ENCODE assay signal across 26 cellular contexts in genomic region chr10:64637939-64638338, GRCh38.
"Had no signal": no experiment of that assay in that cellular context is flagged by ENCODE, and none has a peak within 500 bp of the region (broad histone marks: within the 10 kb centered on the region; RNA-seq: fewer than 3 reads in every experiment).

No MANE protein-coding gene starts in this region.

- H3K9me3 ChIP-seq: heart left ventricle, lower lobe of right lung, pancreas, prostate gland, sigmoid colon, testis, thyroid gland, transverse colon, upper lobe of left lung had no signal

- H3K36me3 ChIP-seq: heart left ventricle, lower lobe of right lung, pancreas, prostate gland, sigmoid colon, thyroid gland, transverse colon, upper lobe of left lung had no signal

- H3K4me3 ChIP-seq: heart left ventricle, lower lobe of right lung, pancreas, prostate gland, sigmoid colon, smooth muscle cell, testis, thyroid gland, transverse colon, upper lobe of left lung had no signal

- FAIRE-seq: islet of Langerhans, pancreas, urothelium cell line had no signal

- DNase-seq: heart left ventricle; hypothalamus; immature natural killer cell; kidney; left ventricle myocardium superior; lower lobe of right lung; mammary epithelial cell; mesenchymal stem cell; naive thymus-derived CD8-positive, alpha-beta T cell; nucleus accumbens; pancreas; posterior cingulate gyrus; retina; right cardiac atrium; sigmoid colon; stimulated activated CD4-positive, alpha-beta T cell treated with anti-CD3 and anti-CD28 coated beads, Interleukin-1b, Interleukin-23, amount 100 ng/mL, for 48 hours; stimulated activated CD4-positive, alpha-beta T cell treated with anti-CD3 and anti-CD28 coated beads, Interleukin-2, amount 100 ng/mL, for 48 hours; stimulated activated naive CD4-positive, alpha-beta T cell; testis; thyroid gland; transverse colon; upper lobe of left lung had no signal

- H3K27me3 ChIP-seq: heart left ventricle, pancreas, sigmoid colon, testis, thyroid gland, transverse colon, upper lobe of left lung had no signal

- H3K4me1 ChIP-seq: heart left ventricle, lower lobe of right lung, pancreas, prostate gland, sigmoid colon, testis, thyroid gland, transverse colon, upper lobe of left lung had no signal

- H3K27ac ChIP-seq: heart left ventricle, lower lobe of right lung, pancreas, prostate gland, sigmoid colon, testis, thyroid gland, transverse colon, upper lobe of left lung had no signal

- H3K4me2 ChIP-seq: smooth muscle cell had no signal
